Comparison of ENCODE assay signal across 8 cellular contexts in the genomic region with DNA sequence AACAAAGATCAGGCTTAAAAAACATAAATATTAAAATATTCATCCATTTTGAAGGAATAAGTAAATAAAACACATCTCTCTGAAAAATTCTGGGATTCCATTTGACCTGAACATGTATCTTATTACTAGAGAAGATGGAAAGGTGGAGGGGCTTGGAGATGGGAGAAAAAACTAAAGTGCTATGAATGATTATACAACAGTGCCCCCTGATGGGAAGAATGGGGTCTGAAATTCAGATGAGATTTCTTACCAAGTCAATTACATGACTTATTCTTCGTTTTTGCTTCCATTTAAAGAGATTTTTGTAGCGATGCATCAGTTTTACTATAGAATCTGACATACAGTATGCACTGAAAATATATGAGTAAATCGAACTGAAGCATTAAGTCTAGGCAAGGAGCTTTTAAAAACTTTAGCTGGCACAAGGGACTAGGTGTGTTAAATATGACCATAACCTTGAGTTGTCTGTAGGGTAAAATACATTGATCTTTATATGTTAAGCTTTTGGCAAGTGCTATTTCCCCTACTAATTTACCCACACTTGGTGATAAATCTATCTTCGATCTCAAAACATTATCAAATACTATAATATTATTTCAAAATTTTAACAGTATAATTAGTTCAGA.
DNase-seq lines count a peak whose midpoint lies in the region; ATAC-seq, FAIRE-seq and TF ChIP-seq lines count a peak whose summit lies in the region.

No MANE protein-coding gene starts in this region.

- TF ChIP-seq CTCF in foreskin keratinocyte (conservative IDR thresholded peaks at IDR 0.05) (peak; percentile 70), type B pancreatic cell (conservative IDR thresholded peaks at IDR 0.05) (peak; percentile 87)

- H3K4me1 ChIP-seq in SJCRH30 (no peaks in the 10 kb centered on the region), foreskin keratinocyte (no peaks in the 10 kb centered on the region)

- H3K27ac ChIP-seq in SJCRH30 (no peak overlapping the region), foreskin keratinocyte (no peak overlapping the region)

- H3K4me3 ChIP-seq in SJCRH30, result no peak overlapping the region

- no peaks in the 10 kb centered on the region for H3K36me3 Mint-ChIP-seq in type B pancreatic cell
- H3K36me3 Mint-ChIP-seq in effector memory CD8-positive, alpha-beta T cell (ENCODE audit: insufficient read depth), result no peaks in the 10 kb centered on the region

- H3K4me1 Mint-ChIP-seq in type B pancreatic cell (ENCODE audit: unreplicated experiment), result no peaks in the 10 kb centered on the region
- H3K4me1 Mint-ChIP-seq in effector memory CD8-positive, alpha-beta T cell (ENCODE audit: low read depth in 2 of 2), result no peaks in the 10 kb centered on the region

- TF ChIP-seq RAD21 in Ishikawa (IDR thresholded peaks at IDR 0.05; ENCODE audit: low read depth), result peak; percentile 71

- DNase-seq in SJCRH30 (peak; percentile 3 to 59), foreskin keratinocyte (peak in 1 of 2 donors; percentile 18), type B pancreatic cell (ENCODE audit: extremely low spot score, unreplicated experiment) (no peak), mesenteric fat pad (ENCODE audit: low spot score) (no peak), HuH-7.5 (ENCODE audit: low spot score) (no peak)
- DNase-seq in effector memory CD8-positive, alpha-beta T cell, result no peak

- H3K27me3 ChIP-seq in SJCRH30, result no peaks in the 10 kb centered on the region
- H3K27me3 ChIP-seq in foreskin keratinocyte, result no peaks in the 10 kb centered on the region

- no peak overlapping the region for H3K4me3 Mint-ChIP-seq in type B pancreatic cell
- no peak overlapping the region for H3K4me3 Mint-ChIP-seq in effector memory CD8-positive, alpha-beta T cell

- H3K9me3 ChIP-seq in SJCRH30 (replicated peaks), result no peaks in the 10 kb centered on the region

- peak; percentile 26 for ATAC-seq in foreskin keratinocyte
- no peak for ATAC-seq in effector memory CD8-positive, alpha-beta T cell (replicated peaks)

- FAIRE-seq in G401.6 (lab: Jason Lieb, UNC), result peak; percentile 31

- no peak overlapping the region for H3K27ac Mint-ChIP-seq in type B pancreatic cell
- no peak overlapping the region for H3K27ac Mint-ChIP-seq in effector memory CD8-positive, alpha-beta T cell

- H3K27me3 Mint-ChIP-seq in type B pancreatic cell, result no peaks in the 10 kb centered on the region
- H3K27me3 Mint-ChIP-seq in effector memory CD8-positive, alpha-beta T cell, result no peaks in the 10 kb centered on the region

- TF ChIP-seq EP300 in Ishikawa (IDR thresholded peaks at IDR 0.05; ENCODE audit: borderline replicate concordance), result no peak

- H3K9me3 Mint-ChIP-seq in type B pancreatic cell, result no peaks in the 10 kb centered on the region
- H3K9me3 Mint-ChIP-seq in effector memory CD8-positive, alpha-beta T cell, result peaks cover 8 to 24% of the 10 kb centered on the region in 2 donors

- H3K36me3 ChIP-seq in SJCRH30, result no peaks in the 10 kb centered on the region

TF ChIP-seq in Ishikawa, 13 proteins besides CTCF, POLR2A, EP300 and RAD21:
- TF ChIP-seq FOXM1 (IDR thresholded peaks at IDR 0.05; ENCODE audit: borderline replicate concordance, low read depth) (no peak), NFIC (IDR thresholded peaks at IDR 0.05) (no peak), YY1 (IDR thresholded peaks at IDR 0.05; ENCODE audit: low read depth) (no peak), CEBPB (IDR thresholded peaks at IDR 0.05) (no peak), EGR1 (IDR thresholded peaks at IDR 0.05) (no peak), CREB1 (IDR thresholded peaks at IDR 0.05; ENCODE audit: low read depth) (no peak), TAF1 (IDR thresholded peaks at IDR 0.05; ENCODE audit: low read depth) (no peak)
- TF ChIP-seq, protein P1, sequence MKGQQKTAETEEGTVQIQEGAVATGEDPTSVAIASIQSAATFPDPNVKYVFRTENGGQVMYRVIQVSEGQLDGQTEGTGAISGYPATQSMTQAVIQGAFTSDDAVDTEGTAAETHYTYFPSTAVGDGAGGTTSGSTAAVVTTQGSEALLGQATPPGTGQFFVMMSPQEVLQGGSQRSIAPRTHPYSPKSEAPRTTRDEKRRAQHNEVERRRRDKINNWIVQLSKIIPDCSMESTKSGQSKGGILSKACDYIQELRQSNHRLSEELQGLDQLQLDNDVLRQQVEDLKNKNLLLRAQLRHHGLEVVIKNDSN (IDR thresholded peaks at IDR 0.05), result no peak
- TF ChIP-seq, protein P2, sequence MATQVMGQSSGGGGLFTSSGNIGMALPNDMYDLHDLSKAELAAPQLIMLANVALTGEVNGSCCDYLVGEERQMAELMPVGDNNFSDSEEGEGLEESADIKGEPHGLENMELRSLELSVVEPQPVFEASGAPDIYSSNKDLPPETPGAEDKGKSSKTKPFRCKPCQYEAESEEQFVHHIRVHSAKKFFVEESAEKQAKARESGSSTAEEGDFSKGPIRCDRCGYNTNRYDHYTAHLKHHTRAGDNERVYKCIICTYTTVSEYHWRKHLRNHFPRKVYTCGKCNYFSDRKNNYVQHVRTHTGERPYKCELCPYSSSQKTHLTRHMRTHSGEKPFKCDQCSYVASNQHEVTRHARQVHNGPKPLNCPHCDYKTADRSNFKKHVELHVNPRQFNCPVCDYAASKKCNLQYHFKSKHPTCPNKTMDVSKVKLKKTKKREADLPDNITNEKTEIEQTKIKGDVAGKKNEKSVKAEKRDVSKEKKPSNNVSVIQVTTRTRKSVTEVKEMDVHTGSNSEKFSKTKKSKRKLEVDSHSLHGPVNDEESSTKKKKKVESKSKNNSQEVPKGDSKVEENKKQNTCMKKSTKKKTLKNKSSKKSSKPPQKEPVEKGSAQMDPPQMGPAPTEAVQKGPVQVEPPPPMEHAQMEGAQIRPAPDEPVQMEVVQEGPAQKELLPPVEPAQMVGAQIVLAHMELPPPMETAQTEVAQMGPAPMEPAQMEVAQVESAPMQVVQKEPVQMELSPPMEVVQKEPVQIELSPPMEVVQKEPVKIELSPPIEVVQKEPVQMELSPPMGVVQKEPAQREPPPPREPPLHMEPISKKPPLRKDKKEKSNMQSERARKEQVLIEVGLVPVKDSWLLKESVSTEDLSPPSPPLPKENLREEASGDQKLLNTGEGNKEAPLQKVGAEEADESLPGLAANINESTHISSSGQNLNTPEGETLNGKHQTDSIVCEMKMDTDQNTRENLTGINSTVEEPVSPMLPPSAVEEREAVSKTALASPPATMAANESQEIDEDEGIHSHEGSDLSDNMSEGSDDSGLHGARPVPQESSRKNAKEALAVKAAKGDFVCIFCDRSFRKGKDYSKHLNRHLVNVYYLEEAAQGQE (IDR thresholded peaks at IDR 0.05; ENCODE audit: low read depth), result no peak
- TF ChIP-seq, protein P3, sequence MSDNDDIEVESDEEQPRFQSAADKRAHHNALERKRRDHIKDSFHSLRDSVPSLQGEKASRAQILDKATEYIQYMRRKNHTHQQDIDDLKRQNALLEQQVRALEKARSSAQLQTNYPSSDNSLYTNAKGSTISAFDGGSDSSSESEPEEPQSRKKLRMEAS (IDR thresholded peaks at IDR 0.05), result no peak

Comparison
In these comparisons a context has a peak if more than half of its experiments do, and no peak if none do; other contexts are left out.
1. DNase-seq: peak in SJCRH30 (2 of 2); none in type B pancreatic cell (single experiment), effector memory CD8-positive, alpha-beta T cell (0 of 3), mesenteric fat pad (single experiment) and HuH-7.5 (single experiment).